Comparison of ENCODE assay signal across 33 cellular contexts in the genomic region with DNA sequence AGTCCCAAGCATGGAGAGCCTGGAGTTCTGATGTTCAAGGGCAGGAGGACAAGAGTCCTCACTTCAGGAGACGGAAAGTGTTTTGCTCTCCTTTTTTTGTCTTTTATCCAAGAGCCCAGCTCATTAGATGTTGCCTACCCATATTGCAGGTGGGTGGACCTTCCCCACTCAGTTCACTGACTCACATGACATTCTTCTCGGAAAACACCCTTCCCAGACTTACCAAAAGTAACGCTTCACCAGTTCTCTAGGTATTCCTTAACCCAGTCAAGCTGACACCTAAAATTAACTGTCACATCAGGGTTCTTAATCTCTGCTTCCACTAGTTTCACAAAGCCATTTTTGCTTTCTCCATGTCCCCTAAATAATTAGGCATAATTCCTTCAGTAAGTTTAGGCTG.
"Had no signal": no experiment of that assay in that cellular context is flagged by ENCODE, and none has a peak within 500 bp of the region (broad histone marks: within the 10 kb centered on the region; RNA-seq: fewer than 3 reads in every experiment).

No MANE protein-coding gene starts in this region.

- ATAC-seq: activated CD4-positive, CD25-positive, alpha-beta regulatory T cell treated with anti-CD3 and anti-CD28 coated beads, Interleukin-2, amount 50 U/mL, for 24 hours; activated CD8-positive, alpha-beta T cell treated with anti-CD3 and anti-CD28 coated beads for 36 hours; activated naive CD8-positive, alpha-beta T cell treated with anti-CD3 and anti-CD28 coated beads, Interleukin-2, amount 50 U/mL, for 24 hours; body of pancreas; esophagus mucosa; T-helper 17 cell had no signal

- H3K27ac ChIP-seq: adrenal gland, body of pancreas, colonic mucosa, epithelial cell of prostate, WERI-Rb-1 had no signal

- H3K36me3 ChIP-seq: adrenal gland, colonic mucosa, WERI-Rb-1 had no signal

- H3K4me1 ChIP-seq: adrenal gland, body of pancreas, colonic mucosa had no signal

- H3K9me3 ChIP-seq: adrenal gland, body of pancreas, colonic mucosa had no signal

- H3K4me3 ChIP-seq: adrenal gland, body of pancreas, colonic mucosa had no signal

- DNase-seq: activated B cell treated with CpG ODN at 0.5 μM for 24 hours; activated CD4-positive, alpha-beta T cell treated with anti-CD3 and anti-CD28 coated beads for 48 hours; activated CD4-positive, alpha-beta T cell treated with anti-CD3 and anti-CD28 coated beads, Interleukin-2, amount 50 U/mL, for 1 hour; activated CD4-positive, alpha-beta T cell treated with anti-CD3 and anti-CD28 coated beads, Interleukin-2, amount 50 U/mL, for 48 hours; activated CD8-positive, alpha-beta memory T cell treated with anti-CD3 and anti-CD28 coated beads for 24 hours; activated CD8-positive, alpha-beta memory T cell treated with anti-CD3 and anti-CD28 coated beads, Interleukin-2, amount 50 U/mL, for 4 hours; activated CD8-positive, alpha-beta T cell treated with anti-CD3 and anti-CD28 coated beads for 36 hours; activated effector memory CD4-positive, alpha-beta T cell treated with anti-CD3 and anti-CD28 coated beads, Interleukin-2, amount 50 U/mL, for 16 hours; activated naive CD4-positive, alpha-beta T cell treated with anti-CD3 and anti-CD28 coated beads for 36 hours; activated naive CD8-positive, alpha-beta T cell treated with anti-CD3 and anti-CD28 coated beads for 36 hours; activated naive CD8-positive, alpha-beta T cell treated with anti-CD3 and anti-CD28 coated beads, Interleukin-2, amount 50 U/mL, for 24 hours; activated T-cell treated with anti-CD3 and anti-CD28 coated beads, Interleukin-2, amount 50 U/mL, for 1 hour; activated T-cell treated with anti-CD3 and anti-CD28 coated beads, Interleukin-2, amount 50 U/mL, for 48 hours; adrenal gland; amygdala; aorta; body of pancreas; central memory CD4-positive, alpha-beta T cell; cerebellar nuclear complex; colonic mucosa; effector CD8-positive, alpha-beta T cell; foreskin fibroblast; glutamatergic neuron; T-helper 1 cell; T-helper 17 cell; T1000; WERI-Rb-1 had no signal

- FAIRE-seq: endometrium, endothelial cell of umbilical vein, frontal cortex had no signal

- H3K27me3 ChIP-seq: adrenal gland, body of pancreas, colonic mucosa had no signal
